19 cellular contexts compared by ENCODE assay signal in genomic region chr6:51490101-51490500, GRCh38.
"Had no signal": no experiment of that assay in that cellular context is flagged by ENCODE, and none has a peak within 500 bp of the region (broad histone marks: within the 10 kb centered on the region; RNA-seq: fewer than 3 reads in every experiment).

No MANE protein-coding gene starts in this region.

- ATAC-seq: esophagus mucosa; heart left ventricle; left colon; naive thymus-derived CD4-positive, alpha-beta T cell; right lobe of liver; stimulated activated naive B cell treated with anti-CD40 and anti-IgM and Interleukin-4, amounts not matched to agents 10 μg/mL and 1 μg/mL and 100 μg/mL, for 72 hours; stimulated activated naive CD8-positive, alpha-beta T cell treated with anti-CD3 and anti-CD28 coated beads, Interleukin-15, amount 100 ng/mL, for 72 hours had no signal

- H3K4me1 ChIP-seq: heart left ventricle, parathyroid adenoma, right lobe of liver, transverse colon had no signal

- H2AFZ ChIP-seq: parathyroid adenoma had no signal

- H3K79me2 ChIP-seq: parathyroid adenoma had no signal

- H3K36me3 ChIP-seq: heart left ventricle, prostate gland, right lobe of liver, thoracic aorta, transverse colon had no signal

- H3K9ac ChIP-seq: parathyroid adenoma had no signal

- H3K27me3 ChIP-seq: heart left ventricle, right lobe of liver, transverse colon had no signal

- H3K9me3 ChIP-seq: prostate gland, right lobe of liver, thoracic aorta, transverse colon had no signal

- DNase-seq: effector CD4-positive, alpha-beta T cell; endodermal cell; heart left ventricle; hippocampal formation; left colon; naive thymus-derived CD4-positive, alpha-beta T cell; nephron progenitor cell; retina; right lobe of liver; stimulated activated CD4-positive, alpha-beta T cell treated with anti-CD3 and anti-CD28 coated beads, Interleukin-2, amount 100 ng/mL, for 24 hours; stimulated activated CD4-positive, alpha-beta T cell treated with anti-CD3 and anti-CD28 coated beads, Interleukin-4, amount 100 ng/mL, for 4 hours; stimulated activated naive B cell treated with anti-CD40 and anti-IgM and Interleukin-4, amounts not matched to agents 10 μg/mL and 1 μg/mL and 100 μg/mL, for 72 hours; stimulated activated naive CD8-positive, alpha-beta T cell treated with anti-CD3 and anti-CD28 coated beads, Interleukin-15, amount 100 ng/mL, for 72 hours; transverse colon had no signal

- H3K4me3 ChIP-seq: coronary artery, heart left ventricle, prostate gland, right lobe of liver, thoracic aorta, transverse colon had no signal

- H3K27ac ChIP-seq: coronary artery, heart left ventricle, parathyroid adenoma, prostate gland, right lobe of liver, thoracic aorta, transverse colon had no signal
